In genomic region chr11:121895919-121896318, GRCh38 we compare ENCODE assay signal across 18 cellular contexts.
DNase-seq lines count a peak whose midpoint lies in the region; ATAC-seq, FAIRE-seq and TF ChIP-seq lines count a peak whose summit lies in the region.
"Had no signal": no experiment of that assay in that cellular context is flagged by ENCODE, and none has a peak within 500 bp of the region (broad histone marks: within the 10 kb centered on the region; RNA-seq: fewer than 3 reads in every experiment).

No MANE protein-coding gene starts in this region.

- H2BK5ac ChIP-seq in IMR-90 (ENCODE audit: low read depth, low read length, poor library complexity, severe bottlenecking): peak overlapping the region; percentile 83

- no peak for TF ChIP-seq POLR2A in IMR-90 (IDR thresholded peaks at IDR 0.05; ENCODE audit: low read depth, low read length)
- no peak for TF ChIP-seq POLR2A in Peyer's patch (IDR thresholded peaks at IDR 0.05)

- H3K27ac ChIP-seq in IMR-90 (ENCODE audit: insufficient read depth, low read length) (no peak overlapping the region), keratinocyte (ENCODE audit: control insufficient read depth, insufficient read depth, low read length) (peak overlapping the region; percentile 77), Peyer's patch (no peak overlapping the region)
- H3K27ac ChIP-seq: BLaER1 treated with 17β-estradiol and CSF1 and Interleukin-3, amounts not matched to agents 10 nM and 100 nM; lower lobe of right lung; stomach had no signal

- no peak for FAIRE-seq in bronchial epithelial cell (lab: Jason Lieb, UNC)
- FAIRE-seq in keratinocyte (lab: Jason Lieb, UNC): peak; percentile 52
- no peak for FAIRE-seq in D721Med (lab: Jason Lieb, UNC)
- FAIRE-seq: H54, RCC 7860 had no signal

- 60% methylated on average over 1 of the region's 1 CpG; no CpG with 5 or more reads in 1 of the 2 experiments for WGBS in IMR-90 (ENCODE audit: extremely low coverage in 2 of 2, insufficient read length in 1 of 2), 2 experiments

- TF ChIP-seq CTCF in AG10803 (conservative IDR thresholded peaks at IDR 0.05; ENCODE audit: low read length): no peak; the same call in 1 of the 2 replicates
- no peak for TF ChIP-seq CTCF in IMR-90 (conservative IDR thresholded peaks at IDR 0.05; ENCODE audit: low read depth, low read length)
- TF ChIP-seq CTCF in bronchial epithelial cell (IDR thresholded peaks at IDR 0.05; ENCODE audit: insufficient read depth, low read length, severe bottlenecking): no peak
- TF ChIP-seq CTCF in keratinocyte (optimal IDR thresholded peaks at IDR 0.05 in 1 of 3, IDR thresholded peaks at IDR 0.05 in 1 of 3, conservative IDR thresholded peaks at IDR 0.05 in 1 of 3; ENCODE audit: extremely low read depth in 1 of 3, insufficient read depth in 2 of 3, low read length in 3 of 3): no peak
- no peak for TF ChIP-seq CTCF in Peyer's patch (IDR thresholded peaks at IDR 0.05)
- no peak for TF ChIP-seq CTCF in D721Med (IDR thresholded peaks at IDR 0.05; ENCODE audit: insufficient read depth, missing control alignments)

- 0 out of 2 replicates have a peak overlapping the region, but pooled peaks have one; percentile 17 for H2BK20ac ChIP-seq in IMR-90 (ENCODE audit: low read depth, low read length)

- no peak for TF ChIP-seq RAD21 in IMR-90 (IDR thresholded peaks at IDR 0.05; ENCODE audit: low read length)

- H2AK5ac ChIP-seq in IMR-90 (ENCODE audit: low read depth, low read length): no peak overlapping the region

- no peak overlapping the region for H2BK15ac ChIP-seq in IMR-90 (ENCODE audit: low read depth, low read length)

- H3K4me2 ChIP-seq in IMR-90 (ENCODE audit: low read depth, low read length) (no peak overlapping the region; the same call in 1 of the 2 replicates), keratinocyte (ENCODE audit: control insufficient read depth, extremely low read depth, insufficient read depth, low read depth, low read length) (peak overlapping the region; percentile 69)

- no peaks in the 10 kb centered on the region for H3K9me3 ChIP-seq in IMR-90 (ENCODE audit: control insufficient read depth, insufficient read depth, low read length)
- H3K9me3 ChIP-seq in keratinocyte (ENCODE audit: control insufficient read depth, low read depth, low read length): no peaks in the 10 kb centered on the region
- no peaks in the 10 kb centered on the region for H3K9me3 ChIP-seq in Peyer's patch
- H3K9me3 ChIP-seq: BLaER1 treated with 17β-estradiol and CSF1 and Interleukin-3, amounts not matched to agents 10 nM and 100 nM; lower lobe of right lung; stomach had no signal

- intact Hi-C loops in IMR-90 (cut with micrococcal nuclease): no loop called here

- H4K91ac ChIP-seq in IMR-90 (ENCODE audit: insufficient read depth, low read depth, low read length): peak overlapping the region; percentile 38; the same call in 1 of the 2 replicates

- BruUV-seq in IMR-90 (replicated peaks; lab: Mats Ljungman, UMichigan): no TSS peak

- H3K4me1 ChIP-seq in IMR-90 (ENCODE audit: control insufficient read depth, insufficient read depth, low read length) (peaks cover 19% of the 10 kb centered on the region), keratinocyte (ENCODE audit: control insufficient read depth, extremely low read depth, insufficient read depth, low read length) (peaks cover 56% of the 10 kb centered on the region), Peyer's patch (no peaks in the 10 kb centered on the region)

- H3K9ac ChIP-seq in IMR-90 (ENCODE audit: low read depth, low read length): no peak overlapping the region; the same call in 1 of the 2 replicates
- no peak overlapping the region for H3K9ac ChIP-seq in keratinocyte (ENCODE audit: control insufficient read depth, extremely low read depth, insufficient read depth, low read length)
- H3K9ac ChIP-seq: BLaER1 treated with 17β-estradiol and CSF1 and Interleukin-3, amounts not matched to agents 10 nM and 100 nM had no signal

- H4K20me1 ChIP-seq in IMR-90 (ENCODE audit: insufficient read depth, low read length) (no peaks in the 10 kb centered on the region), keratinocyte (ENCODE audit: control insufficient read depth, extremely low read depth, insufficient read depth, low read length) (no peaks in the 10 kb centered on the region)
- H4K20me1 ChIP-seq: BLaER1 treated with 17β-estradiol and CSF1 and Interleukin-3, amounts not matched to agents 10 nM and 100 nM had no signal

- H3K36me3 ChIP-seq in IMR-90 (ENCODE audit: control insufficient read depth, insufficient read depth, low read length) (no peaks in the 10 kb centered on the region), bronchial epithelial cell (ENCODE audit: control insufficient read depth, insufficient read depth, low read length) (no peaks in the 10 kb centered on the region), keratinocyte (ENCODE audit: control insufficient read depth in 2 of 2, extremely low read depth in 1 of 2, insufficient read depth in 2 of 2, low read length in 2 of 2) (no peaks in the 10 kb centered on the region), Peyer's patch (no peaks in the 10 kb centered on the region)
- H3K36me3 ChIP-seq: BLaER1 treated with 17β-estradiol and CSF1 and Interleukin-3, amounts not matched to agents 10 nM and 100 nM; lower lobe of right lung; stomach had no signal

- in situ Hi-C loops in IMR-90 (cut with MboI; ENCODE audit: low sequenced_read_pairs): no loop called here

- H3K9me1 ChIP-seq in IMR-90 (ENCODE audit: insufficient read depth, low read length): peaks cover 9% of the 10 kb centered on the region
- no peaks in the 10 kb centered on the region for H3K9me1 ChIP-seq in keratinocyte (ENCODE audit: control insufficient read depth, extremely low read depth, insufficient read depth, low read length)

- H3K56ac ChIP-seq in IMR-90 (ENCODE audit: extremely low read depth, insufficient read depth, low read length): no peak overlapping the region

- H3K4ac ChIP-seq in IMR-90 (ENCODE audit: low read depth, low read length): peak overlapping the region; percentile 23; the same call in 1 of the 2 replicates

- H2AK9ac ChIP-seq in IMR-90 (replicated peaks; ENCODE audit: low read depth, low read length, poor library complexity): no peak overlapping the region

- H3K27me3 ChIP-seq in IMR-90 (ENCODE audit: control insufficient read depth, insufficient read depth, low read length) (no peaks in the 10 kb centered on the region), bronchial epithelial cell (ENCODE audit: control insufficient read depth, insufficient read depth, low read length) (no peaks in the 10 kb centered on the region), keratinocyte (ENCODE audit: control insufficient read depth, extremely low read depth, insufficient read depth, low read length) (no peaks in the 10 kb centered on the region), Peyer's patch (no peaks in the 10 kb centered on the region)
- H3K27me3 ChIP-seq: BLaER1 treated with 17β-estradiol and CSF1 and Interleukin-3, amounts not matched to agents 10 nM and 100 nM; stomach had no signal

- H4K8ac ChIP-seq in IMR-90 (ENCODE audit: low read depth in 2 of 2, low read length in 2 of 2): peak overlapping the region in 1 of 2 experiments; percentile 41

- H3K79me1 ChIP-seq in IMR-90 (ENCODE audit: low read depth in 1 of 2, low read length in 2 of 2): no peaks in the 10 kb centered on the region

- no peak overlapping the region; the same call in 1 of the 2 replicates for H3K14ac ChIP-seq in IMR-90 (replicated peaks; ENCODE audit: low read depth, low read length)

- H3K18ac ChIP-seq in IMR-90 (ENCODE audit: low read depth, low read length): no peak overlapping the region

- CTCF ChIA-PET in IMR-90 (lab: Yijun Ruan, JAX): no interaction called here

- POLR2A ChIA-PET in IMR-90 (lab: Charles Lee; ENCODE audit: unreplicated experiment): no interaction called here

- DNase-seq in AG10803 (ENCODE audit: low read depth): peak; percentile 90
- DNase-seq in IMR-90: peak; percentile 61
- peak; percentile 58 for DNase-seq in bronchial epithelial cell (ENCODE audit: low read depth)
- DNase-seq in keratinocyte (ENCODE audit: low read depth, low spot score): no peak
- no peak for DNase-seq in AML-193 (lab: John Stamatoyannopoulos, UW)
- DNase-seq in Peyer's patch: no peak
- DNase-seq in D721Med (ENCODE audit: insufficient read length, low spot score): no peak
- no peak for DNase-seq in activated T-cell treated with anti-CD3 and anti-CD28 coated beads for 4 hours
- DNase-seq: activated effector memory CD4-positive, alpha-beta T cell treated with anti-CD3 and anti-CD28 coated beads, Interleukin-2, amount 50 U/mL, for 16 hours; lower lobe of right lung; natural killer cell; NCI-H2081 treated with DMSO at 0.1 percent for 48 hours; NCI-H748 treated with DMSO at 0.1 percent for 48 hours; stomach had no signal

- dilution Hi-C loops in IMR-90 (cut with HindIII; ENCODE audit: low sequenced_read_pairs, unreplicated experiment) (no loop called here), keratinocyte (cut with MboI; ENCODE audit: extremely low pct_ligation_motif_present, low sequenced_read_pairs) (no loop called here)

- peak; percentile 67 for ATAC-seq in IMR-90 (ENCODE audit: low read depth)
- ATAC-seq: lower lobe of right lung, natural killer cell, WTC11 had no signal

- H4K5ac ChIP-seq in IMR-90 (ENCODE audit: low read depth, low read length): no peak overlapping the region

- H2BK120ac ChIP-seq in IMR-90 (ENCODE audit: low read depth, low read length): peak overlapping the region; percentile 57

- no peaks in the 10 kb centered on the region for H3K79me2 ChIP-seq in keratinocyte (ENCODE audit: control insufficient read depth, insufficient read depth, low read length)

- H2AFZ ChIP-seq in IMR-90 (replicated peaks; ENCODE audit: low read length, poor library complexity): no peak overlapping the region
- H2AFZ ChIP-seq in keratinocyte (ENCODE audit: control insufficient read depth, low read length): peak overlapping the region; percentile 49

- no peak overlapping the region for H3K4me3 ChIP-seq in AG10803 (ENCODE audit: low read length)
- H3K4me3 ChIP-seq in IMR-90 (ENCODE audit: insufficient read depth, low read depth, low read length): no peak overlapping the region
- no peak overlapping the region for H3K4me3 ChIP-seq in bronchial epithelial cell (ENCODE audit: low read depth, low read length)
- H3K4me3 ChIP-seq in keratinocyte (ENCODE audit: control insufficient read depth in 2 of 3, extremely low read depth in 1 of 3, insufficient read depth in 2 of 3, low read depth in 1 of 3, low read length in 3 of 3): no peak overlapping the region
- no peak overlapping the region for H3K4me3 ChIP-seq in Peyer's patch
- H3K4me3 ChIP-seq: BLaER1 treated with 17β-estradiol and CSF1 and Interleukin-3, amounts not matched to agents 10 nM and 100 nM; lower lobe of right lung; stomach had no signal

- no peak overlapping the region; the same call in 1 of the 2 replicates for H3K23ac ChIP-seq in IMR-90 (ENCODE audit: low read depth, low read length)

TF ChIP-seq in IMR-90, 13 proteins besides CTCF, POLR2A, EP300 and RAD21 (continues in another document):
- TF ChIP-seq, protein P1, sequence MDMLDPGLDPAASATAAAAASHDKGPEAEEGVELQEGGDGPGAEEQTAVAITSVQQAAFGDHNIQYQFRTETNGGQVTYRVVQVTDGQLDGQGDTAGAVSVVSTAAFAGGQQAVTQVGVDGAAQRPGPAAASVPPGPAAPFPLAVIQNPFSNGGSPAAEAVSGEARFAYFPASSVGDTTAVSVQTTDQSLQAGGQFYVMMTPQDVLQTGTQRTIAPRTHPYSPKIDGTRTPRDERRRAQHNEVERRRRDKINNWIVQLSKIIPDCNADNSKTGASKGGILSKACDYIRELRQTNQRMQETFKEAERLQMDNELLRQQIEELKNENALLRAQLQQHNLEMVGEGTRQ (IDR thresholded peaks at IDR 0.05; ENCODE audit: low read depth, low read length): no peak

Comparison
In these comparisons a context has a peak if more than half of its experiments do, and no peak if none do; other contexts are left out.
1. DNase-seq: peak in AG10803 (single experiment), IMR-90 (single experiment) and bronchial epithelial cell (single experiment); none in keratinocyte (single experiment), AML-193 (0 of 2), Peyer's patch (0 of 3), D721Med (single experiment) and activated T-cell treated with anti-CD3 and anti-CD28 coated beads for 4 hours (single experiment).